In the genomic region with DNA sequence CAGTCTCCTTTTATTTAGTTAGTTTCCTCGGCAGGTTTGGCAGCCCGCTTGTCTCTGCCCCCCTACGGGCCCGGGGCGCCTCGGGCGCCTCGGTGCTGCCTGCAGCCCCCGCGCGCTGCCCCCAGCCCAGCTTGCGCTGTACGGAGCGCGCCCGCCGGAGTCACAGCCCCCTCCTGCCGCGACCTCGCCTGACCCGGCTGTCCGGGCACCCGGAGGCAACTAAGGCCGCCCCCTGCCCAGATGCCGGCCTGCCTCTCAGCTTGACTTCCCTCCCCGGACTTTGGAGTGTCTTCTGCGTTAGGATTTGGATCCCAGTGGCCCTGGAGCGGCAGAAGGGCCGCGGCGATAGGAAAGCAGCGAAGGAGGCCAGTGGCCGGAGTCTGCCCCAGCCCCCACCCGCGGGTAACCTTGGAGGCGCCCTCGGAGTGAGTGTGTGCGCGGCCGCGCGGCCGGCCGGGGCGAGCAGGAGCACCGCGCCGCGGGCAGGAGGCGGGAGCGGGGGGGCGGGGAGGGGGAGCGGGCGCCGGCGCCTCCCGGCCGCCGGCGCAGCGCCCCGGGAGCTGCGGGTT, we compare ENCODE assay signal across 7 cellular contexts. TPM values are rescaled to one million over a fixed set of nuclear protein-coding genes. Genes with fewer than 3 reads are reported as not detected.
DNase-seq lines count a peak whose midpoint lies in the region; ATAC-seq and TF ChIP-seq lines count a peak whose summit lies in the region.

No MANE protein-coding gene starts in this region.

- H3K27me3 ChIP-seq in duodenal mucosa (ENCODE audit: control insufficient read depth in 1 of 2, insufficient read depth in 2 of 2, low read length in 2 of 2) (no peaks in the 10 kb centered on the region), lower lobe of right lung (ENCODE audit: low read depth) (no peaks in the 10 kb centered on the region)

- peak; percentile 61 for ATAC-seq in GM19397 (IDR thresholded peaks at IDR 0.05; ENCODE audit: unreplicated experiment)
- peak; percentile 46 for ATAC-seq in HG03442 (IDR thresholded peaks at IDR 0.05; ENCODE audit: unreplicated experiment)
- peak; percentile 90 to 91 for ATAC-seq in lower lobe of right lung

- intact Hi-C loops in lower lobe of right lung (cut with DNase I), result no loop called here

- H3K9me3 ChIP-seq in duodenal mucosa (ENCODE audit: control insufficient read depth in 1 of 2, low read length in 2 of 2) (no peaks in the 10 kb centered on the region), lower lobe of right lung (no peaks in the 10 kb centered on the region)

- H3K4me3 ChIP-seq in duodenal mucosa (ENCODE audit: low read depth in 1 of 2, low read length in 2 of 2) (peak overlapping the region; percentile 86 to 91), lower lobe of right lung (peak overlapping the region; percentile 77)

- H3K36me3 ChIP-seq in duodenal mucosa (ENCODE audit: control insufficient read depth in 1 of 2, insufficient read depth in 2 of 2, low read length in 2 of 2) (no peaks in the 10 kb centered on the region), lower lobe of right lung (no peaks in the 10 kb centered on the region)

- TF ChIP-seq CTCF in lower lobe of right lung (IDR thresholded peaks at IDR 0.05), result no peak

- H3K4me1 ChIP-seq in duodenal mucosa (ENCODE audit: control insufficient read depth in 1 of 2, insufficient read depth in 2 of 2, low read length in 2 of 2) (peaks cover 0 to 7% of the 10 kb centered on the region in 2 donors), lower lobe of right lung (peaks cover 10% of the 10 kb centered on the region)

- H3K27ac ChIP-seq in duodenal mucosa (ENCODE audit: low read depth, low read length), result peak overlapping the region; percentile 85
- peak overlapping the region; percentile 91 for H3K27ac ChIP-seq in lower lobe of right lung
- peak overlapping the region; percentile 79 for H3K27ac ChIP-seq in temporal lobe (ENCODE audit: low read depth, low read length)

- peak overlapping the region; percentile 76 to 80 for H3K9ac ChIP-seq in duodenal mucosa (ENCODE audit: low read depth in 1 of 2, low read length in 2 of 2)

- DNase-seq in Daoy (ENCODE audit: low read depth) (peak; percentile 55), T1000 (lab: John Stamatoyannopoulos, UW) (peak; percentile 28), lower lobe of right lung (peak; percentile 76)

RNA-seq across cellular contexts. Expression of a gene that starts 7.6 kb away (rescaled TPM):
- total RNA-seq in Daoy (2014; rRNA removed; shearing (Covaris generic)), result 55.7 and 55.8 TPM in 2 replicates
- 9.2 TPM for total RNA-seq in lower lobe of right lung
- 3.9 TPM for total RNA-seq in temporal lobe

RNA-seq across cellular contexts. Expression of a gene that starts 17.6 kb away (rescaled TPM):
- total RNA-seq in Daoy (2014; rRNA removed; shearing (Covaris generic)), result 148 and 196 TPM in 2 replicates
- 45.0 TPM for total RNA-seq in lower lobe of right lung
- 30.5 TPM for total RNA-seq in temporal lobe

Comparison
In these comparisons a context has a peak if more than half of its experiments do, and no peak if none do; other contexts are left out.
1. Peak in every context shown above with its lines: DNase-seq, ATAC-seq, H3K4me3 ChIP-seq and H3K27ac ChIP-seq.